In the genomic region with DNA sequence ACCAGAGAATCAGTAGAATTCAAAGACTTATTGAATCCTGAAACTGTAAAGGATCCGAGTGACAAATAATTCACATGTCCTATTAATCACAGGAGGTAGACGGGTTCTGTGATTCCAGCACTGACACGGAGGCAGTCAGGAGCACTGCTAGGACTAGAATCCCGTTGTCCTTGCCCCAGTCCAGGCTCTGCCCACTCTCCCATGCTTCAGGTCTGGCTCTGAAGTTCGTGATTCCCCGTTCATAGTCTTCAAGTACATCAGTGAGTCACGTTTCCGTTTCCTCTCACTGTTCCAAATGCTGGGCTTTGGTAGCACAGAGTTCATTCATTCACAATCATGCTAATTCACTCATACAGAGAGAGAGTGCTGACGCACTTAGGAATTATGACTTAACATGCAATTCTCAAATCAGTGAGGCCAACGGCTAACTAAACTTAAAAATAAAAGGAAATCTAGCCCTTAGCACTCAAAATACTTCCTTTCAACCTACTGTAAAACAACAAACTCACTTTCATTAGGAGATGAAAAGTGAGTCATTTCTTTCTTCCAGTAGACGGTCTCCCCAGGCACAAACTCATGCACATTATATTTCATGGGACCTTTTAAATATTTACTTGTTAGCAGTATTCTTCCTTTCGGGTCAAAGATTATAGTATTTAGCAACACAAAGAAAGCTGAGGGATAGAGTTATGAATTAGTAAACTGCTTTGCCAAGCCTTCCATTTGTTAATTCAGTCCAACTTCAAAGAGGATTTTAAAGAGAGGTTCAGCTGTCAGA, we compare ENCODE assay signal across 8 cellular contexts.
DNase-seq lines count a peak whose midpoint lies in the region; ATAC-seq, FAIRE-seq and TF ChIP-seq lines count a peak whose summit lies in the region.

No MANE protein-coding gene starts in this region.

- H4K8ac ChIP-seq in H1 (ENCODE audit: extremely low read depth, insufficient read depth, low read length) = no peak overlapping the region

- peak; percentile 85 for ATAC-seq in GM21529 (IDR thresholded peaks at IDR 0.05; ENCODE audit: unreplicated experiment)

- H3K9ac ChIP-seq in H1 (replicated peaks in 1 of 4; ENCODE audit: extremely low read depth in 1 of 4, low read depth in 3 of 4, low read length in 3 of 4) = peak overlapping the region in 1 of 4 experiments; percentile 25; a peak in 4 of 7 replicates

- H3K27me3 ChIP-seq in H1 (replicated peaks in 1 of 4; ENCODE audit: control insufficient read depth in 3 of 4, extremely low read depth in 1 of 4, insufficient read depth in 3 of 4, low read length in 3 of 4) (no peaks in the 10 kb centered on the region; a peak in 1 of 7 replicates), muscle layer of duodenum (ENCODE audit: low read depth, low read length) (no peaks in the 10 kb centered on the region), thyroid gland (no peaks in the 10 kb centered on the region)

- 0 out of 2 replicates have a peak overlapping the region, but pooled peaks have one; percentile 40 for H2BK20ac ChIP-seq in H1 (ENCODE audit: low read length)

- POLR2A ChIA-PET in H1 (lab: Charles Lee; ENCODE audit: partially characterized antibody) = interaction anchor here (1.2 kb wide), 3 partner anchors 15 to 164 kb away, joined by 3 read pairs; no protein-coding TSS in a partner anchor

- no peak overlapping the region for H2AFZ ChIP-seq in H1 (ENCODE audit: low read length)

- H2BK12ac ChIP-seq in H1 (ENCODE audit: low read depth, low read length) = peak overlapping the region; percentile 51

- H2BK120ac ChIP-seq in H1 (replicated peaks; ENCODE audit: low read depth, low read length) = peak overlapping the region; percentile 67

- TF ChIP-seq CTCF in H1 (IDR thresholded peaks at IDR 0.05; ENCODE audit: control extremely low read depth in 1 of 3, insufficient read depth in 1 of 3, low read depth in 1 of 3, low read length in 3 of 3) (no peak), type B pancreatic cell (conservative IDR thresholded peaks at IDR 0.05) (no peak), thyroid gland (IDR thresholded peaks at IDR 0.05) (no peak)

- peak overlapping the region; percentile 72; the same call in 1 of the 2 replicates for H2BK5ac ChIP-seq in H1 (ENCODE audit: low read depth, low read length)

- WGBS in H1 (ENCODE audit: extremely low coverage in 1 of 2, insufficient coverage in 1 of 2, insufficient read length in 1 of 2, insufficient replicate concordance in 2 of 2, low coverage in 1 of 2, low lambda C conversion rate in 2 of 2, missing lambda C conversion rate in 1 of 2), 2 experiments = 32% methylated on average over 12 of the region's 12 CpGs; no CpG with 5 or more reads in 1 of the 2 experiments
- 38 to 46% methylated on average over 12 of the region's 12 CpGs for WGBS in thyroid gland, 2 donors

- no peak for TF ChIP-seq EP300 in H1 (IDR thresholded peaks at IDR 0.05; ENCODE audit: borderline replicate concordance in 1 of 2, low read depth in 2 of 2, low read length in 2 of 2)

- peaks cover 4% of the 10 kb centered on the region; the same call in 1 of the 2 replicates for H3K79me1 ChIP-seq in H1 (ENCODE audit: low read depth, low read length)

- H3K36me3 ChIP-seq in H1 (ENCODE audit: control insufficient read depth in 2 of 4, insufficient read depth in 4 of 4, low read length in 3 of 4) = no peaks in the 10 kb centered on the region
- H3K36me3 ChIP-seq in muscle layer of duodenum (ENCODE audit: control insufficient read depth in 1 of 2, insufficient read depth in 2 of 2, low read length in 2 of 2) = no peaks in the 10 kb centered on the region
- no peaks in the 10 kb centered on the region for H3K36me3 ChIP-seq in thyroid gland

- CTCF ChIA-PET in H1 (lab: Charles Lee; ENCODE audit: partially characterized antibody) = interaction anchor here (0.7 to 8.1 kb wide), 14 partner anchors 9 to 179 kb away, joined by 3 to 62 read pairs (median 3); no protein-coding TSS in a partner anchor

- peak overlapping the region in 3 of 4 experiments; percentile 19 to 44 (median 23); a peak in 5 of 8 replicates for H3K4me3 ChIP-seq in H1 (ENCODE audit: extremely low read depth in 1 of 4, insufficient read depth in 2 of 4, low read depth in 3 of 4, low read length in 4 of 4)
- peak overlapping the region in 1 of 2 donors; percentile 43 for H3K4me3 ChIP-seq in muscle layer of duodenum (ENCODE audit: low read depth in 1 of 2, low read length in 2 of 2)
- no peak overlapping the region for H3K4me3 ChIP-seq in thyroid gland (replicated peaks in 1 of 3)

- TF ChIP-seq RAD21 in H1 (IDR thresholded peaks at IDR 0.05 in 1 of 2, conservative IDR thresholded peaks at IDR 0.05 in 1 of 2; ENCODE audit: low read depth in 2 of 2, low read length in 2 of 2) = no peak

- H3K56ac ChIP-seq in H1 (replicated peaks; ENCODE audit: insufficient read length, low read depth, low read length) = no peak overlapping the region

- TF ChIP-seq POLR2A in H1 (IDR thresholded peaks at IDR 0.05; ENCODE audit: control extremely low read depth in 1 of 2, low read depth in 2 of 2, low read length in 2 of 2) (no peak), thyroid gland (IDR thresholded peaks at IDR 0.05) (no peak)

- peaks cover 38% of the 10 kb centered on the region for H3K4me1 Mint-ChIP-seq in type B pancreatic cell (ENCODE audit: unreplicated experiment)

- peak overlapping the region; percentile 1 for H3K4ac ChIP-seq in H1 (replicated peaks; ENCODE audit: insufficient read length, low read depth, low read length)

- H2BK15ac ChIP-seq in H1 (ENCODE audit: low read length) = no peak overlapping the region

- no peak overlapping the region for H3K23ac ChIP-seq in H1 (ENCODE audit: insufficient read length)

- peak overlapping the region; percentile 13 for H4K91ac ChIP-seq in H1 (replicated peaks; ENCODE audit: insufficient read length, low read length)

- H3K23me2 ChIP-seq in H1 (ENCODE audit: low read depth, low read length) = no peaks in the 10 kb centered on the region

- FAIRE-seq in H1 (lab: Jason Lieb, UNC) = no peak

- H3K9me3 ChIP-seq in H1 (ENCODE audit: insufficient read depth in 2 of 2, low read depth in 1 of 2, low read length in 1 of 2) (no peaks in the 10 kb centered on the region), muscle layer of duodenum (ENCODE audit: control insufficient read depth in 1 of 2, low read length in 2 of 2) (no peaks in the 10 kb centered on the region), thyroid gland (no peaks in the 10 kb centered on the region)

- DNase-seq in ELR (ENCODE audit: low read depth) (peak; percentile 98), HS-5 (ENCODE audit: low read depth) (peak; percentile 95), UCSD-AML1 (lab: John Stamatoyannopoulos, UW; ENCODE audit: unreplicated experiment) (peak; percentile 23), H1 (ENCODE audit: low read depth in 1 of 2, low spot score in 2 of 2) (no peak), type B pancreatic cell (ENCODE audit: extremely low spot score, unreplicated experiment) (no peak), thyroid gland (no peak)

- peak overlapping the region; percentile 17 for H4K5ac ChIP-seq in H1 (ENCODE audit: insufficient read length, low read depth, low read length)

- H3K4me1 ChIP-seq in H1 (replicated peaks in 1 of 4; ENCODE audit: control insufficient read depth in 3 of 4, insufficient read depth in 4 of 4, low read length in 3 of 4) (peaks cover 3 to 26% (median 19%) of the 10 kb centered on the region in 4 experiments), muscle layer of duodenum (ENCODE audit: control insufficient read depth in 1 of 2, insufficient read depth in 2 of 2, low read length in 2 of 2) (no peaks in the 10 kb centered on the region), thyroid gland (peaks cover 0 to 3% of the 10 kb centered on the region in 2 donors)

- no peak overlapping the region for H3K14ac ChIP-seq in H1 (ENCODE audit: insufficient read length)

- H3K4me2 ChIP-seq in H1 (ENCODE audit: insufficient read depth in 1 of 2, low read depth in 2 of 2, low read length in 2 of 2) = peak overlapping the region; percentile 58 to 79

- no peaks in the 10 kb centered on the region for H3K36me3 Mint-ChIP-seq in type B pancreatic cell

- H3K27ac Mint-ChIP-seq in type B pancreatic cell = peak overlapping the region; percentile 91

- H4K20me1 ChIP-seq in H1 (replicated peaks in 1 of 2; ENCODE audit: control insufficient read depth in 1 of 2, insufficient read depth in 2 of 2, low read length in 2 of 2) = peaks cover 0 to 4% of the 10 kb centered on the region in 2 experiments

- H3K27ac ChIP-seq in H1 (ENCODE audit: low read depth, low read length) (peak overlapping the region; percentile 51; the same call in 1 of the 2 replicates), muscle layer of duodenum (ENCODE audit: low read length) (peak overlapping the region; percentile 80), thyroid gland (peak overlapping the region in 1 of 3 donors; percentile 48)

- H3K18ac ChIP-seq in H1 (ENCODE audit: extremely low read depth, low read length) = peak overlapping the region; percentile 95

- no peaks in the 10 kb centered on the region for H3K9me3 Mint-ChIP-seq in type B pancreatic cell

- no peaks in the 10 kb centered on the region for H3K27me3 Mint-ChIP-seq in type B pancreatic cell

- intact Hi-C loops in thyroid gland (cut with DNase I) = loop anchor here (5.0 to 10.0 kb wide), 2 partner anchors 161 to 478 kb away; no protein-coding TSS in a partner anchor

- peaks cover 0 to 14% of the 10 kb centered on the region in 2 experiments; a peak in 2 of 4 replicates for H3K79me2 ChIP-seq in H1 (ENCODE audit: control insufficient read depth in 1 of 2, insufficient read depth in 2 of 2, low read length in 2 of 2)

- peak overlapping the region; percentile 60 for H3K4me3 Mint-ChIP-seq in type B pancreatic cell

- peak overlapping the region; percentile 92 for H2AK5ac ChIP-seq in H1 (ENCODE audit: low read depth, low read length)

TF ChIP-seq in H1, 55 proteins besides CTCF, POLR2A, EP300 and RAD21 (continues in another document):
- TF ChIP-seq, protein P1, sequence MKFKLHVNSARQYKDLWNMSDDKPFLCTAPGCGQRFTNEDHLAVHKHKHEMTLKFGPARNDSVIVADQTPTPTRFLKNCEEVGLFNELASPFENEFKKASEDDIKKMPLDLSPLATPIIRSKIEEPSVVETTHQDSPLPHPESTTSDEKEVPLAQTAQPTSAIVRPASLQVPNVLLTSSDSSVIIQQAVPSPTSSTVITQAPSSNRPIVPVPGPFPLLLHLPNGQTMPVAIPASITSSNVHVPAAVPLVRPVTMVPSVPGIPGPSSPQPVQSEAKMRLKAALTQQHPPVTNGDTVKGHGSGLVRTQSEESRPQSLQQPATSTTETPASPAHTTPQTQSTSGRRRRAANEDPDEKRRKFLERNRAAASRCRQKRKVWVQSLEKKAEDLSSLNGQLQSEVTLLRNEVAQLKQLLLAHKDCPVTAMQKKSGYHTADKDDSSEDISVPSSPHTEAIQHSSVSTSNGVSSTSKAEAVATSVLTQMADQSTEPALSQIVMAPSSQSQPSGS (IDR thresholded peaks at IDR 0.05; ENCODE audit: low read length) = no peak
- TF ChIP-seq YY1 (IDR thresholded peaks at IDR 0.05; ENCODE audit: low read depth, low read length) = no peak
- TF ChIP-seq, protein P2, sequence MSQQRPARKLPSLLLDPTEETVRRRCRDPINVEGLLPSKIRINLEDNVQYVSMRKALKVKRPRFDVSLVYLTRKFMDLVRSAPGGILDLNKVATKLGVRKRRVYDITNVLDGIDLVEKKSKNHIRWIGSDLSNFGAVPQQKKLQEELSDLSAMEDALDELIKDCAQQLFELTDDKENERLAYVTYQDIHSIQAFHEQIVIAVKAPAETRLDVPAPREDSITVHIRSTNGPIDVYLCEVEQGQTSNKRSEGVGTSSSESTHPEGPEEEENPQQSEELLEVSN (IDR thresholded peaks at IDR 0.05) = no peak

Comparison
In these comparisons a context has a peak if more than half of its experiments do, and no peak if none do; other contexts are left out.
1. DNase-seq: peak in ELR (single experiment), HS-5 (single experiment) and UCSD-AML1 (single experiment); none in H1 (0 of 2), type B pancreatic cell (single experiment) and thyroid gland (0 of 2).
2. H3K4me3 ChIP-seq: peak in H1 (3 of 4); none in thyroid gland (0 of 3).